In genomic region chr1:89842547-89843278, GRCh38 we compare ENCODE assay signal across 8 cellular contexts. TPM values are rescaled to one million over a fixed set of nuclear protein-coding genes. Genes with fewer than 3 reads are reported as not detected.
DNase-seq lines count a peak whose midpoint lies in the region; ATAC-seq and TF ChIP-seq lines count a peak whose summit lies in the region.

No MANE protein-coding gene starts in this region.

- 23 to 30% (median 29%) methylated on average over 9 of the region's 9 CpGs for WGBS in adrenal gland, 4 donors

- H3K27me3 ChIP-seq in adrenal gland (no peaks in the 10 kb centered on the region), iPS-20b (ENCODE audit: insufficient read depth, low read length) (no peaks in the 10 kb centered on the region)

- ATAC-seq in GM21423 (IDR thresholded peaks at IDR 0.05; ENCODE audit: unreplicated experiment), result peak; percentile 32
- ATAC-seq in HG03575 (IDR thresholded peaks at IDR 0.05; ENCODE audit: extremely low read depth, insufficient number of reproducible peaks, low FRiP score, unreplicated experiment), result peak; percentile 33
- peak; percentile 43 for ATAC-seq in stimulated activated memory B cell treated with anti-CD40 and anti-IgM and Interleukin-4, amounts not matched to agents 10 μg/mL and 1 μg/mL and 100 μg/mL, for 72 hours

- intact Hi-C loops in adrenal gland (cut with DNase I), result loop anchor here in 1 of 2 donors (5.0 kb wide), 1 partner anchor 55 kb away; no protein-coding TSS in a partner anchor

- no peaks in the 10 kb centered on the region for H3K9me3 Mint-ChIP-seq in stimulated activated memory B cell treated with anti-CD40 and anti-IgM and Interleukin-4, amounts not matched to agents 10 μg/mL and 1 μg/mL and 100 μg/mL, for 72 hours

- H3K4me1 Mint-ChIP-seq in stimulated activated memory B cell treated with anti-CD40 and anti-IgM and Interleukin-4, amounts not matched to agents 10 μg/mL and 1 μg/mL and 100 μg/mL, for 72 hours, result peaks cover 48% of the 10 kb centered on the region

- H3K4me3 Mint-ChIP-seq in stimulated activated memory B cell treated with anti-CD40 and anti-IgM and Interleukin-4, amounts not matched to agents 10 μg/mL and 1 μg/mL and 100 μg/mL, for 72 hours, result peak overlapping the region; percentile 95

- H3K27ac Mint-ChIP-seq in stimulated activated memory B cell treated with anti-CD40 and anti-IgM and Interleukin-4, amounts not matched to agents 10 μg/mL and 1 μg/mL and 100 μg/mL, for 72 hours, result peak overlapping the region; percentile 93

- H3K4me3 ChIP-seq in GM08714 (ENCODE audit: low read length) (peak overlapping the region; percentile 68), adrenal gland (peak overlapping the region in 3 of 4 donors; percentile 68 to 87 (median 77)), iPS-20b (ENCODE audit: low read length) (peak overlapping the region; percentile 75)

- no peaks in the 10 kb centered on the region for H3K36me3 ChIP-seq in adrenal gland (replicated peaks in 1 of 2)
- peaks cover 30% of the 10 kb centered on the region for H3K36me3 ChIP-seq in iPS-20b (ENCODE audit: insufficient read depth, low read depth, low read length)

- H3K4me1 ChIP-seq in adrenal gland (replicated peaks in 1 of 2), result peaks cover 12 to 45% of the 10 kb centered on the region in 2 donors
- peaks cover 15% of the 10 kb centered on the region; the same call in 1 of the 2 replicates for H3K4me1 ChIP-seq in iPS-20b (ENCODE audit: insufficient read depth, low read length)

- no peak for TF ChIP-seq POLR2A in adrenal gland (IDR thresholded peaks at IDR 0.05)

- H3K9me3 ChIP-seq in adrenal gland (replicated peaks in 1 of 3), result no peaks in the 10 kb centered on the region
- H3K9me3 ChIP-seq in iPS-20b (ENCODE audit: insufficient read depth, low read depth, low read length), result no peaks in the 10 kb centered on the region

- H3K27me3 Mint-ChIP-seq in stimulated activated memory B cell treated with anti-CD40 and anti-IgM and Interleukin-4, amounts not matched to agents 10 μg/mL and 1 μg/mL and 100 μg/mL, for 72 hours, result no peaks in the 10 kb centered on the region

- peak overlapping the region; percentile 83; the same call in 1 of the 2 replicates for H3K9ac ChIP-seq in iPS-20b (ENCODE audit: low read depth, low read length)

- peak overlapping the region; percentile 43 to 96 (median 75) for H3K27ac ChIP-seq in adrenal gland
- H3K27ac ChIP-seq in iPS-20b (ENCODE audit: low read length), result no peak overlapping the region

- H3K36me3 Mint-ChIP-seq in stimulated activated memory B cell treated with anti-CD40 and anti-IgM and Interleukin-4, amounts not matched to agents 10 μg/mL and 1 μg/mL and 100 μg/mL, for 72 hours, result no peaks in the 10 kb centered on the region

- DNase-seq in adrenal gland, result peak in 3 of 7 donors; percentile 22 to 38 (median 29)
- DNase-seq in activated CD8-positive, alpha-beta memory T cell treated with anti-CD3 and anti-CD28 coated beads, Interleukin-2, amount 50 U/mL, for 48 hours, result no peak
- no peak for DNase-seq in NCI-H446 (lab: John Stamatoyannopoulos, UW)

- no peak for TF ChIP-seq CTCF in adrenal gland (IDR thresholded peaks at IDR 0.05)

RNA-seq across cellular contexts. Expression of gene LRRC8D, which starts 21.9 kb away (rescaled TPM):
- total RNA-seq in adrenal gland, result 10 to 100 TPM; 40.9 to 79.8 (median 62.9) TPM
- 10 to 100 TPM; 13.9 to 66.8 (median 20.5) TPM for polyA plus RNA-seq in adrenal gland
